In the genomic region with DNA sequence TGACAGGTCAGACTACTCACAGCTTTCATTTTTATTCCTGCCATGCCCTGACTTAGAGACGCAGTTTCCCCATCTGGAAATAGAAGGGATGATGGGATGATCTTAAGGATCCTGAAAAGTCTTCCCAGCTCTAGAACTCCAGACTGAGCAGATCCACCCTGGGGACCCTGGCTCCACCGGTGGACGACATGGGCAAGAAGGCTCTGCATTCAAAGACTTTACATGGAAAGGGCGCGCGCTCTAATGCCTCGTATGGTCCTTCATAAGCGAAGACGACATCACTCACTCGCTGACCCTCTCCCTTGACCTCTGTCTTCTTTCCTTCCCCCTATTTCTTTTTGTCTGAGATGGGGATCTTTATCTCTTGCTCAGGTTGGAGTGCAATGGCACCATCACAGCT, we compare ENCODE assay signal across 11 cellular contexts. TPM values are rescaled to one million over a fixed set of nuclear protein-coding genes. Genes with fewer than 3 reads are reported as not detected.
"Had no signal": no experiment of that assay in that cellular context is flagged by ENCODE, and none has a peak within 500 bp of the region (broad histone marks: within the 10 kb centered on the region; RNA-seq: fewer than 3 reads in every experiment).

No MANE protein-coding gene starts in this region.

- H3K27ac ChIP-seq: GM23248 had no signal

- FAIRE-seq: H54, HTR-8/SVneo, K562 had no signal

- DNase-seq: GM23248, GOT3, H9, HCEC 1CT, IMR-90, Kasumi-1, KG1 had no signal

- ATAC-seq: K562 had no signal

- H3K9ac ChIP-seq: GM23248 had no signal

- H2AFZ ChIP-seq: GM23248 had no signal

- H3K4me3 Mint-ChIP-seq: H9 had no signal

- H3K4me3 ChIP-seq: GM23248, K562 had no signal

RNA-seq across cellular contexts. Expression of a gene that starts 24.4 kb away (rescaled TPM):
- total RNA-seq: GM23248, HT-29, IMR-90, K562 had no signal
- polyA plus RNA-seq: GM23248 had no signal
